ENCODE assay signal across 9 cellular contexts in the genomic region with DNA sequence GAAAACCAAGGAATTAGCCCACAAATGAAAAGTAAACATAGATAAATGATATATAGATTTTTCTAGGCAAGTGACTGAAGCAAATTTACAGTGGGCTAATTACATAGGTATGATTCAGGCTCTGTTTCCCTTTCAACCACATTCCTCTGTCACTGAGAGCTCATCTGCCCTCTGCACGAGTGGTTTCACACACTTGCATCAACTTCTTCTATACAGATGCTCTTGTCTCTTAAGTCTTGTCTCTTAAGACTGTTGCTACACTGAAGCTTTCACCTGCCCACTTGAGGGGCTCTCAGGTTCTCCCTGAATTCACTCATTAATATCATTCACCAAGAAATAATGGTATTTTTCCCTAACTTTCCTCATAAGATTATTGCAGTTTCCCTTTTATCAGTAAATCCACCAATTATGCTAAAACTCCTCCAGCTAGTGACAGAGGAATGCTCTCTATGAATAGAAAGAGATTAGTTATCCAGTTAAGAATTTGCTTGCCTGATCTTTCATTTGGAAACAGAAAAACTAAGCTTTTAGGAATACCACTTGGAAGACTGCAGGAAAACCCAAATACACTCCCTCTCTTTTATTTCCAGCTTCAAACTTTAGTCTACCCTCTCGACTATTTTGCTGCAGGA.
DNase-seq lines count a peak whose midpoint lies in the region; ATAC-seq and TF ChIP-seq lines count a peak whose summit lies in the region.
"Had no signal": no experiment of that assay in that cellular context is flagged by ENCODE, and none has a peak within 500 bp of the region (broad histone marks: within the 10 kb centered on the region; RNA-seq: fewer than 3 reads in every experiment).

No MANE protein-coding gene starts in this region.

- no peak overlapping the region for H3K27ac Mint-ChIP-seq in CD8-positive, alpha-beta T cell
- H3K27ac Mint-ChIP-seq: naive B cell had no signal

- no peaks in the 10 kb centered on the region for H3K4me1 ChIP-seq in CD8-positive, alpha-beta T cell (ENCODE audit: insufficient read depth, low read length)
- no peaks in the 10 kb centered on the region for H3K4me1 ChIP-seq in prostate gland (replicated peaks)

- no peaks in the 10 kb centered on the region for H3K36me3 Mint-ChIP-seq in CD8-positive, alpha-beta T cell
- H3K36me3 Mint-ChIP-seq: naive B cell had no signal

- H3K9me3 Mint-ChIP-seq in CD8-positive, alpha-beta T cell = peaks cover 2% of the 10 kb centered on the region

- intact Hi-C loops in CD8-positive, alpha-beta T cell (cut with DNase I, micrococcal nuclease) = no loop called here
- intact Hi-C loops in prostate gland (cut with DNase I) = no loop called here

- CTCF ChIA-PET in CD8-positive, alpha-beta T cell (lab: Charles Lee) = no interaction called here

- no peaks in the 10 kb centered on the region for H3K27me3 ChIP-seq in CD8-positive, alpha-beta T cell (ENCODE audit: insufficient read depth, low read length)
- no peaks in the 10 kb centered on the region for H3K27me3 ChIP-seq in prostate gland (replicated peaks; ENCODE audit: insufficient read depth)

- peak; percentile 8 for DNase-seq in kidney tubule cell (ENCODE audit: low spot score)
- no peak for DNase-seq in central memory CD4-positive, alpha-beta T cell
- DNase-seq in epidermal melanocyte (ENCODE audit: insufficient read length, low spot score) = no peak
- DNase-seq in CD8-positive, alpha-beta T cell = no peak
- no peak for DNase-seq in prostate gland (ENCODE audit: low spot score)
- DNase-seq: naive B cell had no signal

- POLR2A ChIA-PET in CD8-positive, alpha-beta T cell (lab: Charles Lee) = no interaction called here

- no peak overlapping the region for H3K4me3 ChIP-seq in CD8-positive, alpha-beta T cell (ENCODE audit: low read depth, low read length)
- H3K4me3 ChIP-seq in prostate gland = no peak overlapping the region

- H3K9me3 ChIP-seq in CD8-positive, alpha-beta T cell (ENCODE audit: low read length) = no peaks in the 10 kb centered on the region
- H3K9me3 ChIP-seq in prostate gland = no peaks in the 10 kb centered on the region

- peak; percentile 88 for ATAC-seq in GM18858 (IDR thresholded peaks at IDR 0.05; ENCODE audit: unreplicated experiment)
- peak; percentile 93 for ATAC-seq in GM21576 (IDR thresholded peaks at IDR 0.05; ENCODE audit: unreplicated experiment)
- peak; percentile 94 for ATAC-seq in HG03520 (IDR thresholded peaks at IDR 0.05; ENCODE audit: unreplicated experiment)
- no peak for ATAC-seq in CD8-positive, alpha-beta T cell

- no peak for TF ChIP-seq POLR2A in prostate gland (IDR thresholded peaks at IDR 0.05)

- H3K4me3 Mint-ChIP-seq in CD8-positive, alpha-beta T cell = no peak overlapping the region
- H3K4me3 Mint-ChIP-seq: naive B cell had no signal

- no peak for TF ChIP-seq CTCF in CD8-positive, alpha-beta T cell (IDR thresholded peaks at IDR 0.05)
- no peak for TF ChIP-seq CTCF in prostate gland (IDR thresholded peaks at IDR 0.05)

- H3K36me3 ChIP-seq in CD8-positive, alpha-beta T cell (ENCODE audit: insufficient read depth, low read length) = no peaks in the 10 kb centered on the region
- no peaks in the 10 kb centered on the region for H3K36me3 ChIP-seq in prostate gland

- peaks cover 7% of the 10 kb centered on the region for H3K27me3 Mint-ChIP-seq in CD8-positive, alpha-beta T cell (ENCODE audit: low read depth)

- H3K27ac ChIP-seq in CD8-positive, alpha-beta T cell (ENCODE audit: low read depth, low read length) = no peak overlapping the region
- no peak overlapping the region for H3K27ac ChIP-seq in prostate gland

- WGBS in prostate gland = 58% methylated on average over 2 of the region's 2 CpGs

- no peaks in the 10 kb centered on the region for H3K4me1 Mint-ChIP-seq in CD8-positive, alpha-beta T cell (ENCODE audit: low read depth)
